Comparison of ENCODE assay signal across 24 cellular contexts in genomic region chr2:197054437-197054836, GRCh38.
DNase-seq lines count a peak whose midpoint lies in the region; ATAC-seq and TF ChIP-seq lines count a peak whose summit lies in the region.
"Had no signal": no experiment of that assay in that cellular context is flagged by ENCODE, and none has a peak within 500 bp of the region (broad histone marks: within the 10 kb centered on the region; RNA-seq: fewer than 3 reads in every experiment).

No MANE protein-coding gene starts in this region.

- H3K4me1 ChIP-seq in adrenal gland (replicated peaks in 1 of 2), result no peaks in the 10 kb centered on the region
- H3K4me1 ChIP-seq: neural progenitor cell had no signal

- no peaks in the 10 kb centered on the region for H3K36me3 ChIP-seq in adrenal gland (replicated peaks in 1 of 2)
- H3K36me3 ChIP-seq: cardiac muscle cell, thoracic aorta had no signal

- CTCF ChIA-PET in activated naive CD4-positive, alpha-beta T cell treated with anti-CD3 and anti-CD28 coated beads for 36 hours (lab: Charles Lee), result interaction anchor here (0.7 to 1.9 kb wide), 3 partner anchors 12 to 306 kb away, joined by 3 to 5 read pairs (median 4); no protein-coding TSS in a partner anchor

- no peaks in the 10 kb centered on the region for H3K9me3 ChIP-seq in adrenal gland (replicated peaks in 1 of 3)
- H3K9me3 ChIP-seq: thoracic aorta had no signal

- H3K27me3 Mint-ChIP-seq in activated naive CD4-positive, alpha-beta T cell treated with anti-CD3 and anti-CD28 coated beads for 36 hours (ENCODE audit: low read depth), result no peaks in the 10 kb centered on the region
- H3K27me3 Mint-ChIP-seq in activated T-helper 1 cell treated with anti-CD3 and anti-CD28 coated beads, Interleukin-12 subunit alpha, Interleukin-12 subunit beta, Interleukin-2, Interleukin-4 antibody, amounts not matched to agents 30 ng/mL and 10 ng/mL and 1 ng/mL, durations not matched to agents 14 hours and 24 hours and 36 hours (ENCODE audit: insufficient read depth), result no peaks in the 10 kb centered on the region
- no peaks in the 10 kb centered on the region for H3K27me3 Mint-ChIP-seq in osteocyte (ENCODE audit: unreplicated experiment)
- H3K27me3 Mint-ChIP-seq: progenitor cell of endocrine pancreas had no signal

- peak overlapping the region; percentile 76 for H3K27ac Mint-ChIP-seq in activated naive CD4-positive, alpha-beta T cell treated with anti-CD3 and anti-CD28 coated beads for 36 hours
- peak overlapping the region; percentile 30 for H3K27ac Mint-ChIP-seq in activated T-helper 1 cell treated with anti-CD3 and anti-CD28 coated beads, Interleukin-12 subunit alpha, Interleukin-12 subunit beta, Interleukin-2, Interleukin-4 antibody, amounts not matched to agents 30 ng/mL and 10 ng/mL and 1 ng/mL, durations not matched to agents 14 hours and 24 hours and 36 hours
- H3K27ac Mint-ChIP-seq in osteocyte (ENCODE audit: unreplicated experiment), result no peak overlapping the region
- H3K27ac Mint-ChIP-seq: neural progenitor cell, progenitor cell of endocrine pancreas, WTC11 had no signal

- H3K4me1 Mint-ChIP-seq in activated naive CD4-positive, alpha-beta T cell treated with anti-CD3 and anti-CD28 coated beads for 36 hours (ENCODE audit: low read depth), result peaks cover 21% of the 10 kb centered on the region
- H3K4me1 Mint-ChIP-seq in activated T-helper 1 cell treated with anti-CD3 and anti-CD28 coated beads, Interleukin-12 subunit alpha, Interleukin-12 subunit beta, Interleukin-2, Interleukin-4 antibody, amounts not matched to agents 30 ng/mL and 10 ng/mL and 1 ng/mL, durations not matched to agents 14 hours and 24 hours and 36 hours (ENCODE audit: low read depth), result peaks cover 18% of the 10 kb centered on the region
- H3K4me1 Mint-ChIP-seq in osteocyte (ENCODE audit: unreplicated experiment), result no peaks in the 10 kb centered on the region
- H3K4me1 Mint-ChIP-seq: neural progenitor cell, WTC11 had no signal

- H3K9me3 Mint-ChIP-seq in activated naive CD4-positive, alpha-beta T cell treated with anti-CD3 and anti-CD28 coated beads for 36 hours, result peaks cover 17% of the 10 kb centered on the region
- H3K9me3 Mint-ChIP-seq in activated T-helper 1 cell treated with anti-CD3 and anti-CD28 coated beads, Interleukin-12 subunit alpha, Interleukin-12 subunit beta, Interleukin-2, Interleukin-4 antibody, amounts not matched to agents 30 ng/mL and 10 ng/mL and 1 ng/mL, durations not matched to agents 14 hours and 24 hours and 36 hours, result peaks cover 18% of the 10 kb centered on the region
- H3K9me3 Mint-ChIP-seq in osteocyte (ENCODE audit: unreplicated experiment), result peaks cover 25% of the 10 kb centered on the region

- H3K4me3 Mint-ChIP-seq in activated naive CD4-positive, alpha-beta T cell treated with anti-CD3 and anti-CD28 coated beads for 36 hours, result no peak overlapping the region
- no peak overlapping the region for H3K4me3 Mint-ChIP-seq in activated T-helper 1 cell treated with anti-CD3 and anti-CD28 coated beads, Interleukin-12 subunit alpha, Interleukin-12 subunit beta, Interleukin-2, Interleukin-4 antibody, amounts not matched to agents 30 ng/mL and 10 ng/mL and 1 ng/mL, durations not matched to agents 14 hours and 24 hours and 36 hours
- no peak overlapping the region for H3K4me3 Mint-ChIP-seq in osteocyte (ENCODE audit: unreplicated experiment)
- H3K4me3 Mint-ChIP-seq: neural progenitor cell, WTC11 had no signal

- H3K27ac ChIP-seq in adrenal gland, result no peak overlapping the region
- H3K27ac ChIP-seq: C4-2B, cardiac muscle cell, heart right ventricle, HL-60, left ventricle myocardium inferior, neural progenitor cell, thoracic aorta had no signal

- TF ChIP-seq CTCF in fibroblast of mammary gland (conservative IDR thresholded peaks at IDR 0.05; ENCODE audit: control insufficient read depth, insufficient read depth, low read depth, low read length) (no peak), osteocyte (IDR thresholded peaks at IDR 0.05) (no peak), adrenal gland (IDR thresholded peaks at IDR 0.05) (no peak)

- 86 to 93% (median 89%) methylated on average over 1 of the region's 1 CpG for WGBS in adrenal gland, 4 donors

- TF ChIP-seq POLR2A in adrenal gland (IDR thresholded peaks at IDR 0.05), result no peak

- H3K36me3 Mint-ChIP-seq in activated naive CD4-positive, alpha-beta T cell treated with anti-CD3 and anti-CD28 coated beads for 36 hours (ENCODE audit: low read depth), result peaks cover 75% of the 10 kb centered on the region
- H3K36me3 Mint-ChIP-seq in activated T-helper 1 cell treated with anti-CD3 and anti-CD28 coated beads, Interleukin-12 subunit alpha, Interleukin-12 subunit beta, Interleukin-2, Interleukin-4 antibody, amounts not matched to agents 30 ng/mL and 10 ng/mL and 1 ng/mL, durations not matched to agents 14 hours and 24 hours and 36 hours (ENCODE audit: low read depth), result peaks cover 80% of the 10 kb centered on the region
- H3K36me3 Mint-ChIP-seq in osteocyte (ENCODE audit: unreplicated experiment), result peaks cover 21% of the 10 kb centered on the region
- H3K36me3 Mint-ChIP-seq: neural progenitor cell had no signal

- DNase-seq in activated naive CD4-positive, alpha-beta T cell treated with anti-CD3 and anti-CD28 coated beads for 36 hours, result no peak
- no peak for DNase-seq in activated naive CD4-positive, alpha-beta T cell treated with anti-CD3 and anti-CD28 coated beads, Interleukin-2, amount 50 U/mL, for 16 hours
- no peak for DNase-seq in activated T-helper 1 cell treated with anti-CD3 and anti-CD28 coated beads, Interleukin-12 subunit alpha, Interleukin-12 subunit beta, Interleukin-2, Interleukin-4 antibody, amounts not matched to agents 30 ng/mL and 10 ng/mL and 1 ng/mL, durations not matched to agents 14 hours and 24 hours and 36 hours (ENCODE audit: low spot score)
- peak; percentile 5 for DNase-seq in fibroblast of mammary gland (ENCODE audit: low read depth)
- DNase-seq in stimulated activated naive CD8-positive, alpha-beta T cell treated with anti-CD3 and anti-CD28 coated beads, Interleukin-15, Interleukin-2, amounts not matched to agents 100 U/mL and 50 U/mL, for 24 hours, result no peak
- no peak for DNase-seq in NCI-H1436 (lab: John Stamatoyannopoulos, UW)
- no peak for DNase-seq in osteocyte (ENCODE audit: extremely low spot score, unreplicated experiment)
- no peak for DNase-seq in adrenal gland
- DNase-seq: activated CD8-positive, alpha-beta memory T cell treated with anti-CD3 and anti-CD28 coated beads for 24 hours; amniotic stem cell; DMS 273 treated with DMSO at 0.1 percent for 48 hours; heart right ventricle; IMR-90; left ventricle myocardium inferior; NCI-H1417 treated with DMSO at 0.1 percent for 48 hours; NCI-H524; T1000 had no signal

- peak; percentile 69 for ATAC-seq in stimulated activated naive CD8-positive, alpha-beta T cell treated with anti-CD3 and anti-CD28 coated beads, Interleukin-15, Interleukin-2, amounts not matched to agents 100 U/mL and 50 U/mL, for 24 hours
- ATAC-seq: heart right ventricle, WTC11 had no signal

- H3K4me3 ChIP-seq in fibroblast of mammary gland (ENCODE audit: control insufficient read depth, low read depth, low read length) (no peak overlapping the region), adrenal gland (no peak overlapping the region)
- H3K4me3 ChIP-seq: cardiac muscle cell, heart right ventricle, left ventricle myocardium inferior, neural progenitor cell, thoracic aorta had no signal

- intact Hi-C loops in activated naive CD4-positive, alpha-beta T cell treated with anti-CD3 and anti-CD28 coated beads for 36 hours (cut with micrococcal nuclease), result loop anchor here (1.0 kb wide), 1 partner anchor 12 kb away; no protein-coding TSS in a partner anchor
- intact Hi-C loops in activated T-helper 1 cell treated with anti-CD3 and anti-CD28 coated beads, Interleukin-12 subunit alpha, Interleukin-12 subunit beta, Interleukin-2, Interleukin-4 antibody, amounts not matched to agents 30 ng/mL and 10 ng/mL and 1 ng/mL, durations not matched to agents 14 hours and 24 hours and 36 hours (cut with micrococcal nuclease), result no loop called here
- intact Hi-C loops in adrenal gland (cut with DNase I), result no loop called here

- H3K27me3 ChIP-seq in adrenal gland, result no peaks in the 10 kb centered on the region
- H3K27me3 ChIP-seq: cardiac muscle cell, heart right ventricle, neural progenitor cell had no signal
